In the genomic region with DNA sequence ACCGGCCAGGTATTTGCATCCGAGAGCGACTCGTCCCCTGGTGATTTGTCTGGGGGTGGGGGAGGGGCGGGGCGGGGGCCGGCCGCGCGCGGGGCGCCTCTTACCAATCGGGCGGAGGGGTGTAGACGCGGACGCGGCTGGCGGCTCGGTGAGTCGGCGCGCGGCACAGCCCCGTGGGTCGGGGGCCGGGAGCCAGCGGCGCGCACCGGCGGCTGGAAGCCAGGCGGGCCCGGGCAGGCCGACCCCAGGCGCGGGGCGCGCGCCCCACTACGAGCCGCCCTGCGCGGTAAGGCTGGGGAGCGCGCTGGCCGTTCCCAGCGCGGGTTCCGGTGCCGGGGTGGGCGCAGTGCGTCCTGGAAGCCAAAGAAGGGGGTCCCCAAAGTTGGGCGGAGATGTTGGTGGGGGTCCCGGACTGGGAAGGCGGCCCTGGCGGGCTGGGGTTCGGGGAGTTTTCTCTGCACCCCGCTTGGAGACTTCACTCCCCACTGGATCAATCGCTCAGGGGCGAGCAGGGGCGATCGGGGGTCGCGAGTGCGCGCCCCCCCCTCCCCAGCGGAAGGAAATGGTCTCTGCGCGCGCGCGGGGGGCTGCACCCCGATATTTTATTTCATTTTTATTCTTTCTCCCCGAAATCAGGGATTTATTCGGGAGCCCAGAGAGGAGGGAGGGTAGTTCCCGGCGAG, we compare ENCODE assay signal across 8 cellular contexts. TPM values are rescaled to one million over a fixed set of nuclear protein-coding genes. Genes with fewer than 3 reads are reported as not detected.
DNase-seq lines count a peak whose midpoint lies in the region; TF ChIP-seq lines count a peak whose summit lies in the region.

Gene ARID3A, plus strand, starts transcription at position 124 of the 683 bp plus-strand sequence. CDS start 3,494 bp downstream, outside the sequence.

- H3K9me2 ChIP-seq in Karpas-422 (replicated peaks; ENCODE audit: insufficient read depth, low read length) = no peaks in the 10 kb centered on the region

- H4K20me1 ChIP-seq in Karpas-422 (ENCODE audit: insufficient read depth, low read depth, low read length) (peaks cover 5% of the 10 kb centered on the region; the same call in 1 of the 2 replicates), smooth muscle cell (ENCODE audit: low read depth) (peaks cover 32% of the 10 kb centered on the region)

- H3K27me3 ChIP-seq in Karpas-422 (ENCODE audit: low read length) = no peaks in the 10 kb centered on the region
- H3K27me3 ChIP-seq in ascending aorta = no peaks in the 10 kb centered on the region
- peaks cover 24% of the 10 kb centered on the region for H3K27me3 ChIP-seq in iPS-18a (ENCODE audit: control insufficient read depth, insufficient read depth, low read length)
- H3K27me3 ChIP-seq in smooth muscle cell (ENCODE audit: low read depth) = no peaks in the 10 kb centered on the region

- TF ChIP-seq CTCF in ascending aorta (IDR thresholded peaks at IDR 0.05) = no peak
- TF ChIP-seq CTCF in smooth muscle cell (IDR thresholded peaks at IDR 0.05; ENCODE audit: borderline replicate concordance, insufficient read depth, poor library complexity, severe bottlenecking) = no peak

- peak; percentile 53 for DNase-seq in COR-L47 (lab: John Stamatoyannopoulos, UW)
- peak; percentile 93 for DNase-seq in GM19238 (ENCODE audit: insufficient read length, low spot score)
- DNase-seq in Karpas-422 = no peak
- no peak for DNase-seq in ascending aorta (ENCODE audit: low spot score in 2 of 2)
- peak; percentile 92 for DNase-seq in smooth muscle cell (lab: John Stamatoyannopoulos, UW; ENCODE audit: unreplicated experiment)
- DNase-seq in COLO829 (ENCODE audit: low spot score) = no peak
- no peak for DNase-seq in NCI-H128 (lab: John Stamatoyannopoulos, UW; ENCODE audit: unreplicated experiment)

- WGBS in smooth muscle cell (ENCODE audit: low lambda C conversion rate) = under 1% methylated on average over 56 of the region's 78 CpGs

- H3K9ac ChIP-seq in Karpas-422 (ENCODE audit: low read length) (peak within 1 kb of the TSS; percentile 74), iPS-18a (ENCODE audit: low read length) (peak within 1 kb of the TSS; percentile 71), smooth muscle cell (ENCODE audit: low read depth) (peak within 1 kb of the TSS; percentile 94)

- H3K27ac ChIP-seq in Karpas-422 (ENCODE audit: low read length) (peak within 1 kb of the TSS; percentile 71), ascending aorta (peak within 1 kb of the TSS; percentile 59 to 71), iPS-18a (ENCODE audit: low read length) (no peak within 1 kb of the TSS), smooth muscle cell (ENCODE audit: low read depth) (peak within 1 kb of the TSS; percentile 98)

- H3K9me3 ChIP-seq in Karpas-422 (ENCODE audit: low read length) (no peaks in the 10 kb centered on the region), ascending aorta (no peaks in the 10 kb centered on the region), iPS-18a (ENCODE audit: control insufficient read depth, low read depth, low read length) (no peaks in the 10 kb centered on the region), smooth muscle cell (replicated peaks; ENCODE audit: low read depth) (no peaks in the 10 kb centered on the region)

- H3K79me2 ChIP-seq in Karpas-422 (ENCODE audit: low read length) (no peaks in the 10 kb centered on the region), smooth muscle cell (ENCODE audit: low read depth) (peaks cover 60% of the 10 kb centered on the region)

- H3K4me3 ChIP-seq in Karpas-422 (ENCODE audit: low read length) = peak within 1 kb of the TSS; percentile 76
- H3K4me3 ChIP-seq in ascending aorta = peak within 1 kb of the TSS; percentile 95 to 98
- H3K4me3 ChIP-seq in iPS-18a (ENCODE audit: low read length) = peak within 1 kb of the TSS; percentile 74
- peak within 1 kb of the TSS; percentile 99 for H3K4me3 ChIP-seq in smooth muscle cell

- H3K36me3 ChIP-seq in Karpas-422 (ENCODE audit: insufficient read depth, low read length) (no peaks in the 10 kb centered on the region), ascending aorta (no peaks in the 10 kb centered on the region), iPS-18a (ENCODE audit: control insufficient read depth, low read depth, low read length) (peaks cover 5% of the 10 kb centered on the region), smooth muscle cell (ENCODE audit: low read depth) (no peaks in the 10 kb centered on the region)

- H3K4me1 ChIP-seq in Karpas-422 (ENCODE audit: low read length) (peaks cover 25% of the 10 kb centered on the region), ascending aorta (peaks cover 5 to 13% of the 10 kb centered on the region in 2 donors), iPS-18a (ENCODE audit: control insufficient read depth, low read depth, low read length) (peaks cover 4% of the 10 kb centered on the region), smooth muscle cell (ENCODE audit: low read depth) (peaks cover 3% of the 10 kb centered on the region)

- intact Hi-C loops in ascending aorta (cut with DNase I) = loop anchor here (10.0 kb wide), 2 partner anchors 289 to 319 kb away; partner anchors contain the start of genes ATP5F1D and MIDN

- peak within 1 kb of the TSS; percentile 99 for H3K4me2 ChIP-seq in Karpas-422 (ENCODE audit: low read depth, low read length, poor library complexity, severe bottlenecking)
- peak within 1 kb of the TSS; percentile 99 for H3K4me2 ChIP-seq in smooth muscle cell

- peaks cover 4% of the 10 kb centered on the region for H3F3A ChIP-seq in smooth muscle cell (ENCODE audit: low read depth)

- H2AFZ ChIP-seq in Karpas-422 (ENCODE audit: low read length) (peak within 1 kb of the TSS; percentile 86), smooth muscle cell (ENCODE audit: low read depth) (peak within 1 kb of the TSS; percentile 35)

RNA-seq across cellular contexts. Expression of gene ARID3A, which starts in this region (rescaled TPM):
- total RNA-seq in Karpas-422 (2014; rRNA removed; shearing (Covaris generic); ENCODE audit: low replicate concordance) = 2.0 and 4.6 TPM in 2 replicates
- total RNA-seq in ascending aorta = 55.3 TPM
- 50.3 TPM in 2 replicates for total RNA-seq in smooth muscle cell
- 45.7 and 75.2 TPM in 2 replicates for polyA plus RNA-seq in smooth muscle cell

Comparison
In these comparisons a context has a peak if more than half of its experiments do, and no peak if none do; other contexts are left out.
1. DNase-seq: peak in COR-L47 (single experiment), GM19238 (single experiment) and smooth muscle cell (single experiment); none in Karpas-422 (single experiment), ascending aorta (0 of 2), COLO829 (single experiment) and NCI-H128 (single experiment).
2. Peak in every context shown above with its lines, with median percentiles within 50 percentile points of each other: H3K4me3 ChIP-seq and H3K9ac ChIP-seq.